16 cellular contexts compared by ENCODE assay signal in genomic region chr13:24834902-24835510, GRCh38.
DNase-seq lines count a peak whose midpoint lies in the region; ATAC-seq lines count a peak whose summit lies in the region.
"Had no signal": no experiment of that assay in that cellular context is flagged by ENCODE, and none has a peak within 500 bp of the region (broad histone marks: within the 10 kb centered on the region; RNA-seq: fewer than 3 reads in every experiment).

No MANE protein-coding gene starts in this region.

- H3K4me1 Mint-ChIP-seq in activated naive CD8-positive, alpha-beta T cell treated with anti-CD3 and anti-CD28 coated beads for 36 hours, result peaks cover 9% of the 10 kb centered on the region
- H3K4me1 Mint-ChIP-seq: nephron had no signal

- H3K36me3 Mint-ChIP-seq in activated naive CD8-positive, alpha-beta T cell treated with anti-CD3 and anti-CD28 coated beads for 36 hours, result no peaks in the 10 kb centered on the region

- peaks cover 64% of the 10 kb centered on the region for H3K27me3 Mint-ChIP-seq in activated naive CD8-positive, alpha-beta T cell treated with anti-CD3 and anti-CD28 coated beads for 36 hours

- H3K9me3 Mint-ChIP-seq in activated naive CD8-positive, alpha-beta T cell treated with anti-CD3 and anti-CD28 coated beads for 36 hours, result no peaks in the 10 kb centered on the region
- H3K9me3 Mint-ChIP-seq: nephron had no signal

- no peak overlapping the region for H3K4me3 Mint-ChIP-seq in activated naive CD8-positive, alpha-beta T cell treated with anti-CD3 and anti-CD28 coated beads for 36 hours
- H3K4me3 Mint-ChIP-seq: nephron had no signal

- no peak overlapping the region for H3K27ac Mint-ChIP-seq in activated naive CD8-positive, alpha-beta T cell treated with anti-CD3 and anti-CD28 coated beads for 36 hours
- H3K27ac Mint-ChIP-seq: nephron had no signal

- H3K4me3 ChIP-seq in Jurkat, Clone E6-1 (ENCODE audit: low read length), result no peak overlapping the region
- H3K4me3 ChIP-seq: coronary artery, esophagus muscularis mucosa, tibial nerve had no signal

- ATAC-seq in esophagus mucosa, result no peak
- ATAC-seq: left lobe of liver had no signal

- DNase-seq in DMS153 treated with DMSO at 0.1 percent for 48 hours (lab: John Stamatoyannopoulos, UW; ENCODE audit: unreplicated experiment), result peak; percentile 6
- peak; percentile 11 for DNase-seq in Jurkat, Clone E6-1 (ENCODE audit: low read depth, low spot score)
- peak; percentile 95 for DNase-seq in NCI-H748 treated with DMSO at 0.1 percent for 48 hours (lab: John Stamatoyannopoulos, UW)
- DNase-seq in foreskin melanocyte, result peak; percentile 8
- DNase-seq in activated naive CD8-positive, alpha-beta T cell treated with anti-CD3 and anti-CD28 coated beads for 36 hours, result no peak
- DNase-seq in ecto neural progenitor cell (ENCODE audit: low spot score), result no peak
- DNase-seq: activated CD4-positive, alpha-beta T cell treated with anti-CD3 and anti-CD28 coated beads, Interleukin-2, amount 50 U/mL, for 1 hour; hippocampal formation; NCI-H2029 treated with DMSO at 0.1 percent for 48 hours; T-helper 9 cell had no signal

Comparison
In these comparisons a context has a peak if more than half of its experiments do, and no peak if none do; other contexts are left out.
1. DNase-seq: peak in DMS153 treated with DMSO at 0.1 percent for 48 hours (single experiment), Jurkat, Clone E6-1 (single experiment), NCI-H748 treated with DMSO at 0.1 percent for 48 hours (single experiment) and foreskin melanocyte (single experiment); none in activated naive CD8-positive, alpha-beta T cell treated with anti-CD3 and anti-CD28 coated beads for 36 hours (single experiment) and ecto neural progenitor cell (single experiment).